In genomic region chr6:55822815-55823214, GRCh38 we compare ENCODE assay signal across 27 cellular contexts. TPM values are rescaled to one million over a fixed set of nuclear protein-coding genes. Genes with fewer than 3 reads are reported as not detected.
DNase-seq lines count a peak whose midpoint lies in the region; ATAC-seq and TF ChIP-seq lines count a peak whose summit lies in the region.
"Had no signal": no experiment of that assay in that cellular context is flagged by ENCODE, and none has a peak within 500 bp of the region (broad histone marks: within the 10 kb centered on the region; RNA-seq: fewer than 3 reads in every experiment).

No MANE protein-coding gene starts in this region.

- WGBS in smooth muscle cell (ENCODE audit: low lambda C conversion rate), result 60% methylated on average over 2 of the region's 2 CpGs
- 70 to 75% methylated on average over 2 of the region's 2 CpGs for WGBS in transverse colon (ENCODE audit: low coverage in 1 of 2), 2 donors

- H3F3A ChIP-seq in smooth muscle cell (ENCODE audit: low read depth), result peaks cover 13% of the 10 kb centered on the region

- peak overlapping the region; percentile 3 for H3K4me2 ChIP-seq in smooth muscle cell
- H3K4me2 ChIP-seq: GM23338, neural progenitor cell had no signal

- H3K27me3 ChIP-seq in smooth muscle cell (ENCODE audit: low read depth) (no peaks in the 10 kb centered on the region), transverse colon (no peaks in the 10 kb centered on the region)
- H3K27me3 ChIP-seq: neural progenitor cell had no signal

- in situ Hi-C loops in transverse colon (cut with MboI; ENCODE audit: low pct_ligation_motif_present in 1 of 4, low pct_unique_long_range_greater_than_20kb in 1 of 4, low sequenced_read_pairs in 3 of 4), result no loop called here

- DNase-seq in HFFc6, result peak; percentile 1
- DNase-seq in fibroblast of pulmonary artery (ENCODE audit: low read depth), result peak; percentile 10
- DNase-seq in smooth muscle cell (lab: John Stamatoyannopoulos, UW; ENCODE audit: unreplicated experiment), result no peak
- no peak for DNase-seq in NCI-H2171 (lab: John Stamatoyannopoulos, UW)
- no peak for DNase-seq in NCI-H2196 treated with DMSO at 0.1 percent for 48 hours (lab: John Stamatoyannopoulos, UW; ENCODE audit: unreplicated experiment)
- no peak for DNase-seq in transverse colon
- no peak for DNase-seq in T-cell
- DNase-seq: activated CD4-positive, CD25-positive, alpha-beta regulatory T cell; activated CD8-positive, alpha-beta T cell treated with anti-CD3 and anti-CD28 coated beads for 36 hours; activated effector memory CD4-positive, alpha-beta T cell treated with Interleukin-2 at 50 U/mL for 16 hours; activated naive CD8-positive, alpha-beta T cell treated with anti-CD3 and anti-CD28 coated beads, Interleukin-2, amount 10 ng/mL, durations not matched to agents 7 days and 5 days; AML-193; CD4-positive, alpha-beta memory T cell; effector CD4-positive, alpha-beta T cell; NCI-H1105; NCI-H1930; NCI-H82; stimulated activated CD4-positive, alpha-beta T cell treated with anti-CD3 and anti-CD28 coated beads, Interleukin-1b, Interleukin-23, amount 100 ng/mL, for 48 hours had no signal

- H3K36me3 Mint-ChIP-seq in HFFc6 (ENCODE audit: low read depth) (no peaks in the 10 kb centered on the region), T-cell (no peaks in the 10 kb centered on the region)
- H3K36me3 Mint-ChIP-seq: activated naive CD8-positive, alpha-beta T cell treated with anti-CD3 and anti-CD28 coated beads, Interleukin-2, amount 10 ng/mL, durations not matched to agents 7 days and 5 days; CD4-positive, alpha-beta memory T cell; neural progenitor cell had no signal

- H4K20me1 ChIP-seq in smooth muscle cell (ENCODE audit: low read depth), result no peaks in the 10 kb centered on the region

- H3K9me3 ChIP-seq in smooth muscle cell (replicated peaks; ENCODE audit: low read depth), result no peaks in the 10 kb centered on the region
- no peaks in the 10 kb centered on the region for H3K9me3 ChIP-seq in transverse colon

- intact Hi-C loops in transverse colon (cut with DNase I; ENCODE audit: low total_unique reads), result no loop called here

- H3K27ac Mint-ChIP-seq in HFFc6 (no peak overlapping the region), T-cell (no peak overlapping the region)
- H3K27ac Mint-ChIP-seq: activated CD8-positive, alpha-beta T cell treated with anti-CD3 and anti-CD28 coated beads for 36 hours; activated naive CD8-positive, alpha-beta T cell treated with anti-CD3 and anti-CD28 coated beads, Interleukin-2, amount 10 ng/mL, durations not matched to agents 7 days and 5 days; CD4-positive, alpha-beta memory T cell; GM23338; type B pancreatic cell had no signal

- no peak for TF ChIP-seq EP300 in transverse colon (IDR thresholded peaks at IDR 0.05; ENCODE audit: low read depth)

- H3K4me3 Mint-ChIP-seq in HFFc6 (no peak overlapping the region), T-cell (no peak overlapping the region)
- H3K4me3 Mint-ChIP-seq: activated CD8-positive, alpha-beta T cell treated with anti-CD3 and anti-CD28 coated beads for 36 hours; activated naive CD8-positive, alpha-beta T cell treated with anti-CD3 and anti-CD28 coated beads, Interleukin-2, amount 10 ng/mL, durations not matched to agents 7 days and 5 days; CD4-positive, alpha-beta memory T cell; GM23338; neural progenitor cell; type B pancreatic cell had no signal

- ATAC-seq in SK-N-SH treated with all-trans-retinoic acid at 6 μM for 48 hours (peak; percentile 41; the same call in 2 of the 3 replicates), T-cell (replicated peaks in 1 of 4) (no peak)
- ATAC-seq: activated CD8-positive, alpha-beta T cell treated with anti-CD3 and anti-CD28 coated beads for 36 hours; GM23338 had no signal

- no peak overlapping the region for H3K27ac ChIP-seq in smooth muscle cell (ENCODE audit: low read depth)
- H3K27ac ChIP-seq in transverse colon, result no peak overlapping the region
- H3K27ac ChIP-seq: neural progenitor cell, skin epidermis had no signal

- CTCF ChIA-PET in T-cell (lab: Charles Lee), result no interaction called here

- no peak overlapping the region for H3K9ac ChIP-seq in smooth muscle cell (ENCODE audit: low read depth)
- H3K9ac ChIP-seq: neural progenitor cell had no signal

- TF ChIP-seq POLR2A in transverse colon (IDR thresholded peaks at IDR 0.05), result no peak

- H3K4me3 ChIP-seq in fibroblast of pulmonary artery (replicated peaks; ENCODE audit: low read depth, low read length) (no peak overlapping the region), smooth muscle cell (no peak overlapping the region), transverse colon (no peak overlapping the region)
- H3K4me3 ChIP-seq: GM23338, lung, neural progenitor cell, skin epidermis had no signal

- H3K4me1 Mint-ChIP-seq in HFFc6 (ENCODE audit: low read depth), result peaks cover 8% of the 10 kb centered on the region
- no peaks in the 10 kb centered on the region for H3K4me1 Mint-ChIP-seq in T-cell
- H3K4me1 Mint-ChIP-seq: activated naive CD8-positive, alpha-beta T cell treated with anti-CD3 and anti-CD28 coated beads, Interleukin-2, amount 10 ng/mL, durations not matched to agents 7 days and 5 days; CD4-positive, alpha-beta memory T cell had no signal

- H3K9me3 Mint-ChIP-seq in HFFc6 (no peaks in the 10 kb centered on the region), T-cell (peaks cover 0 to 14% (median 3%) of the 10 kb centered on the region in 3 donors)
- H3K9me3 Mint-ChIP-seq: activated CD8-positive, alpha-beta T cell treated with anti-CD3 and anti-CD28 coated beads for 36 hours; activated naive CD8-positive, alpha-beta T cell treated with anti-CD3 and anti-CD28 coated beads, Interleukin-2, amount 10 ng/mL, durations not matched to agents 7 days and 5 days; GM23338; neural progenitor cell; type B pancreatic cell had no signal

- POLR2A ChIA-PET in T-cell (lab: Charles Lee), result no interaction called here

- no peak overlapping the region for H2AFZ ChIP-seq in smooth muscle cell (ENCODE audit: low read depth)
- H2AFZ ChIP-seq: GM23338, neural progenitor cell had no signal

- no peaks in the 10 kb centered on the region for H3K79me2 ChIP-seq in smooth muscle cell (ENCODE audit: low read depth)

- TF ChIP-seq CTCF in HFFc6 (IDR thresholded peaks at IDR 0.05), result no peak
- TF ChIP-seq CTCF in fibroblast of pulmonary artery (IDR thresholded peaks at IDR 0.05; ENCODE audit: low read length, missing control alignments), result no peak
- no peak for TF ChIP-seq CTCF in smooth muscle cell (IDR thresholded peaks at IDR 0.05; ENCODE audit: borderline replicate concordance, insufficient read depth, poor library complexity, severe bottlenecking)
- no peak for TF ChIP-seq CTCF in transverse colon (IDR thresholded peaks at IDR 0.05)

- H3K36me3 ChIP-seq in smooth muscle cell (ENCODE audit: low read depth), result no peaks in the 10 kb centered on the region
- H3K36me3 ChIP-seq in transverse colon, result no peaks in the 10 kb centered on the region
- H3K36me3 ChIP-seq: neural progenitor cell had no signal

- H3K4me1 ChIP-seq in smooth muscle cell (ENCODE audit: low read depth), result peaks cover 33% of the 10 kb centered on the region
- H3K4me1 ChIP-seq in transverse colon, result peaks cover 0 to 5% (median 0%) of the 10 kb centered on the region in 4 donors

- H3K27me3 Mint-ChIP-seq in HFFc6 (ENCODE audit: insufficient read depth) (no peaks in the 10 kb centered on the region; the same call in 1 of the 2 replicates), T-cell (no peaks in the 10 kb centered on the region)
- H3K27me3 Mint-ChIP-seq: activated CD8-positive, alpha-beta T cell treated with anti-CD3 and anti-CD28 coated beads for 36 hours; activated naive CD8-positive, alpha-beta T cell treated with anti-CD3 and anti-CD28 coated beads, Interleukin-2, amount 10 ng/mL, durations not matched to agents 7 days and 5 days; CD4-positive, alpha-beta memory T cell; type B pancreatic cell had no signal

TF ChIP-seq in SK-N-SH treated with all-trans-retinoic acid at 6 μM for 48 hours, 23 proteins besides CTCF, POLR2A, EP300 and RAD21 (continues in another document):
- TF ChIP-seq TOX (CRISPR knock-in tag; IDR thresholded peaks at IDR 0.05; ENCODE audit: borderline replicate concordance) (no peak), PPARA (CRISPR knock-in tag; IDR thresholded peaks at IDR 0.05; ENCODE audit: borderline replicate concordance) (no peak), ZFP30 (CRISPR knock-in tag; IDR thresholded peaks at IDR 0.05) (no peak), PATZ1 (CRISPR knock-in tag; IDR thresholded peaks at IDR 0.05; ENCODE audit: borderline replicate concordance) (no peak), ZC3H10 (CRISPR knock-in tag; IDR thresholded peaks at IDR 0.05) (no peak), CSDC2 (CRISPR knock-in tag; IDR thresholded peaks at IDR 0.05) (no peak), POU6F1 (CRISPR knock-in tag; IDR thresholded peaks at IDR 0.05; ENCODE audit: borderline replicate concordance, low read depth) (no peak)

RNA-seq across cellular contexts. Expression of gene BMP5, which starts 52.6 kb away (rescaled TPM):
- total RNA-seq in HFFc6 (2021; fragmentation: NEBNext Ultra II Directional; extraction: Animal tissue kit (Norgen Biotek cat#: 25700)), result not detected
- total RNA-seq in smooth muscle cell (3.2 and 3.5 TPM in 2 replicates), transverse colon (1 to 10 TPM; 1.8 to 5.6 (median 3.4) TPM), T-cell (not detected)
- 0.07 and 3.5 TPM in 2 replicates for polyA plus RNA-seq in smooth muscle cell
- total RNA-seq: activated CD8-positive, alpha-beta T cell treated with anti-CD3 and anti-CD28 coated beads for 36 hours; activated naive CD8-positive, alpha-beta T cell treated with anti-CD3 and anti-CD28 coated beads, Interleukin-2, amount 10 ng/mL, durations not matched to agents 7 days and 5 days; CD4-positive, alpha-beta memory T cell; chondrocyte; epithelial cell of proximal tubule; kidney epithelial cell had no signal
- polyA plus RNA-seq: CD4-positive, alpha-beta memory T cell had no signal

Comparison
In these comparisons a context has a peak if more than half of its experiments do, and no peak if none do; other contexts are left out.
1. DNase-seq: peak in HFFc6 (single experiment) and fibroblast of pulmonary artery (single experiment); none in smooth muscle cell (single experiment), NCI-H2171 (single experiment), NCI-H2196 treated with DMSO at 0.1 percent for 48 hours (single experiment), transverse colon (single experiment) and T-cell (0 of 34).